Comparison of ENCODE assay signal across 8 cellular contexts in genomic region chr10:96334888-96335526, GRCh38. TPM values are rescaled to one million over a fixed set of nuclear protein-coding genes. Genes with fewer than 3 reads are reported as not detected.
DNase-seq lines count a peak whose midpoint lies in the region; ATAC-seq and TF ChIP-seq lines count a peak whose summit lies in the region.

No MANE protein-coding gene starts in this region.

- no peak overlapping the region for H3K4me3 ChIP-seq in colonic mucosa
- H3K4me3 ChIP-seq in lung, result no peak overlapping the region

- no peak overlapping the region for H3K9ac ChIP-seq in colonic mucosa (ENCODE audit: low read depth in 2 of 2, low read length in 2 of 2)

- ATAC-seq in natural killer cell (no peak), lung (ENCODE audit: insufficient read depth, low FRiP score) (no peak), T-helper 17 cell (no peak)
- no peak for ATAC-seq in natural killer cell treated with Interleukin-12 subunit alpha and Interleukin-12 subunit beta and Interleukin-15 and Interleukin-18, amount 100 ng/mL, for 72 hours

- TF ChIP-seq CTCF in natural killer cell (IDR thresholded peaks at IDR 0.05), result peak; percentile 60
- peak; percentile 66 for TF ChIP-seq CTCF in colonic mucosa (IDR thresholded peaks at IDR 0.05)
- peak; percentile 23 for TF ChIP-seq CTCF in lung (IDR thresholded peaks at IDR 0.05; ENCODE audit: control extremely low read depth, extremely low read depth)

- no peak overlapping the region for H3K27ac Mint-ChIP-seq in natural killer cell
- H3K27ac Mint-ChIP-seq in natural killer cell treated with Interleukin-12 subunit alpha and Interleukin-12 subunit beta and Interleukin-15 and Interleukin-18, amount 100 ng/mL, for 72 hours, result no peak overlapping the region
- H3K27ac Mint-ChIP-seq in T-helper 17 cell, result no peak overlapping the region

- H3K27ac ChIP-seq in colonic mucosa (no peak overlapping the region), lung (ENCODE audit: low read depth in 1 of 2, low read length in 1 of 2) (no peak overlapping the region)

- H3K4me1 Mint-ChIP-seq in natural killer cell, result no peaks in the 10 kb centered on the region
- H3K4me1 Mint-ChIP-seq in natural killer cell treated with Interleukin-12 subunit alpha and Interleukin-12 subunit beta and Interleukin-15 and Interleukin-18, amount 100 ng/mL, for 72 hours (ENCODE audit: low read depth in 2 of 2), result no peaks in the 10 kb centered on the region
- peaks cover 15% of the 10 kb centered on the region for H3K4me1 Mint-ChIP-seq in T-helper 17 cell

- 47% methylated on average over 4 of the region's 4 CpGs for WGBS in lung, 2 donors

- H3K4me1 ChIP-seq in colonic mucosa, result no peaks in the 10 kb centered on the region
- no peaks in the 10 kb centered on the region for H3K4me1 ChIP-seq in lung (ENCODE audit: control insufficient read depth in 2 of 2, insufficient read depth in 2 of 2, low read length in 2 of 2)

- no peaks in the 10 kb centered on the region for H3K27me3 ChIP-seq in colonic mucosa
- no peaks in the 10 kb centered on the region for H3K27me3 ChIP-seq in lung (ENCODE audit: control insufficient read depth, insufficient read depth)

- H3K4me3 Mint-ChIP-seq in natural killer cell (no peak overlapping the region), T-helper 17 cell (no peak overlapping the region)
- no peak overlapping the region for H3K4me3 Mint-ChIP-seq in natural killer cell treated with Interleukin-12 subunit alpha and Interleukin-12 subunit beta and Interleukin-15 and Interleukin-18, amount 100 ng/mL, for 72 hours

- no peak for DNase-seq in natural killer cell
- DNase-seq in natural killer cell treated with Interleukin-12 subunit alpha and Interleukin-12 subunit beta and Interleukin-15 and Interleukin-18, amount 100 ng/mL, for 72 hours (ENCODE audit: low spot score), result no peak
- peak; percentile 7 for DNase-seq in NCI-H2171 (lab: John Stamatoyannopoulos, UW)
- peak; percentile 35 for DNase-seq in colonic mucosa
- no peak for DNase-seq in lung (ENCODE audit: low spot score)
- DNase-seq in UCSD-AML1 (lab: John Stamatoyannopoulos, UW; ENCODE audit: unreplicated experiment), result no peak
- DNase-seq in stimulated activated CD4-positive, alpha-beta T cell treated with anti-CD3 and anti-CD28 coated beads, Interleukin-2, amount 100 ng/mL, for 24 hours, result no peak
- DNase-seq in T-helper 17 cell, result no peak

- H3K36me3 ChIP-seq in colonic mucosa, result no peaks in the 10 kb centered on the region
- no peaks in the 10 kb centered on the region for H3K36me3 ChIP-seq in lung (ENCODE audit: control insufficient read depth in 2 of 2, insufficient read depth in 2 of 2, low read length in 2 of 2)

- no peaks in the 10 kb centered on the region for H3K9me3 ChIP-seq in colonic mucosa
- no peaks in the 10 kb centered on the region for H3K9me3 ChIP-seq in lung (ENCODE audit: control insufficient read depth in 2 of 2, insufficient read depth in 1 of 2, low read length in 1 of 2)
- no peaks in the 10 kb centered on the region for H3K9me3 ChIP-seq in T-helper 17 cell (ENCODE audit: control insufficient read depth, low read length, poor library complexity, severe bottlenecking)

- H3K9me3 Mint-ChIP-seq in natural killer cell, result no peaks in the 10 kb centered on the region
- no peaks in the 10 kb centered on the region for H3K9me3 Mint-ChIP-seq in natural killer cell treated with Interleukin-12 subunit alpha and Interleukin-12 subunit beta and Interleukin-15 and Interleukin-18, amount 100 ng/mL, for 72 hours

- intact Hi-C loops in natural killer cell (cut with micrococcal nuclease), result no loop called here
- intact Hi-C loops in colonic mucosa (cut with DNase I), result loop anchor here (10.0 kb wide), 1 partner anchor 320 kb away; no protein-coding TSS in a partner anchor

- H3K36me3 Mint-ChIP-seq in natural killer cell, result no peaks in the 10 kb centered on the region
- H3K36me3 Mint-ChIP-seq in natural killer cell treated with Interleukin-12 subunit alpha and Interleukin-12 subunit beta and Interleukin-15 and Interleukin-18, amount 100 ng/mL, for 72 hours, result no peaks in the 10 kb centered on the region
- H3K36me3 Mint-ChIP-seq in T-helper 17 cell (ENCODE audit: low read depth), result no peaks in the 10 kb centered on the region

- H3K27me3 Mint-ChIP-seq in natural killer cell (ENCODE audit: low read depth in 2 of 2) (peaks cover 8 to 11% of the 10 kb centered on the region in 2 donors), T-helper 17 cell (peaks cover 48% of the 10 kb centered on the region)
- peaks cover 25 to 31% of the 10 kb centered on the region in 2 donors for H3K27me3 Mint-ChIP-seq in natural killer cell treated with Interleukin-12 subunit alpha and Interleukin-12 subunit beta and Interleukin-15 and Interleukin-18, amount 100 ng/mL, for 72 hours

RNA-seq across cellular contexts. Expression of gene OPALIN, which starts 23.8 kb away (rescaled TPM):
- total RNA-seq in natural killer cell, result not detected
- not detected for total RNA-seq in natural killer cell treated with Interleukin-12 subunit alpha and Interleukin-12 subunit beta and Interleukin-15 and Interleukin-18, amount 100 ng/mL, for 72 hours
- total RNA-seq in colonic mucosa, result not detected
- not detected for total RNA-seq in lung
- not detected for polyA plus RNA-seq in lung
- total RNA-seq in T-helper 17 cell, result not detected

RNA-seq across cellular contexts. Expression of gene DNTT, which starts 30.8 kb away (rescaled TPM):
- not detected for total RNA-seq in natural killer cell
- total RNA-seq in natural killer cell treated with Interleukin-12 subunit alpha and Interleukin-12 subunit beta and Interleukin-15 and Interleukin-18, amount 100 ng/mL, for 72 hours, result not detected
- total RNA-seq in colonic mucosa, result not detected
- not detected for total RNA-seq in lung
- polyA plus RNA-seq in lung, result not detected
- not detected for total RNA-seq in T-helper 17 cell

Comparison
In these comparisons a context has a peak if more than half of its experiments do, and no peak if none do; other contexts are left out.
1. DNase-seq: peak in NCI-H2171 (single experiment) and colonic mucosa (single experiment); none in natural killer cell (single experiment), natural killer cell treated with Interleukin-12 subunit alpha and Interleukin-12 subunit beta and Interleukin-15 and Interleukin-18, amount 100 ng/mL, for 72 hours (single experiment), lung (single experiment), UCSD-AML1 (single experiment), stimulated activated CD4-positive, alpha-beta T cell treated with anti-CD3 and anti-CD28 coated beads, Interleukin-2, amount 100 ng/mL, for 24 hours (0 of 2) and T-helper 17 cell (0 of 3).
2. Peak in every context shown above with its lines, with median percentiles within 50 percentile points of each other: CTCF ChIP-seq.